ENCODE assay signal across 11 cellular contexts in genomic region chr2:237600205-237600846, GRCh38. TPM values are rescaled to one million over a fixed set of nuclear protein-coding genes. Genes with fewer than 3 reads are reported as not detected.
DNase-seq lines count a peak whose midpoint lies in the region; ATAC-seq and TF ChIP-seq lines count a peak whose summit lies in the region.
"Had no signal": no experiment of that assay in that cellular context is flagged by ENCODE, and none has a peak within 500 bp of the region (broad histone marks: within the 10 kb centered on the region; RNA-seq: fewer than 3 reads in every experiment).

No MANE protein-coding gene starts in this region.

- H3K27ac ChIP-seq in AG04450 (ENCODE audit: low read depth, low read length): peak overlapping the region; percentile 21
- no peak overlapping the region for H3K27ac ChIP-seq in naive thymus-derived CD4-positive, alpha-beta T cell (ENCODE audit: low read depth, low read length)

- no peaks in the 10 kb centered on the region for H3K36me3 ChIP-seq in naive thymus-derived CD4-positive, alpha-beta T cell (ENCODE audit: control insufficient read depth in 2 of 3, insufficient read depth in 3 of 3, low read length in 3 of 3)

- H3K9me3 Mint-ChIP-seq in naive thymus-derived CD4-positive, alpha-beta T cell: peaks cover 0 to 3% (median 0%) of the 10 kb centered on the region in 11 donors
- no peaks in the 10 kb centered on the region for H3K9me3 Mint-ChIP-seq in endothelial cell (ENCODE audit: unreplicated experiment)
- H3K9me3 Mint-ChIP-seq: CD8-positive, alpha-beta T cell had no signal

- no peaks in the 10 kb centered on the region for H3K27me3 ChIP-seq in AG04450 (ENCODE audit: control insufficient read depth, insufficient read depth, low read length)
- H3K27me3 ChIP-seq in naive thymus-derived CD4-positive, alpha-beta T cell (ENCODE audit: control insufficient read depth in 2 of 2, insufficient read depth in 2 of 2, low read length in 2 of 2): no peaks in the 10 kb centered on the region

- H3K27ac Mint-ChIP-seq in naive thymus-derived CD4-positive, alpha-beta T cell: peak overlapping the region in 7 of 9 donors; percentile 24 to 99 (median 97)
- H3K27ac Mint-ChIP-seq in endothelial cell (ENCODE audit: unreplicated experiment): no peak overlapping the region
- H3K27ac Mint-ChIP-seq: activated CD4-positive, alpha-beta T cell treated with anti-CD3 and anti-CD28 coated beads for 36 hours had no signal

- H3K9me3 ChIP-seq in AG04450 (ENCODE audit: control insufficient read depth, insufficient read depth, low read length): no peaks in the 10 kb centered on the region
- no peaks in the 10 kb centered on the region for H3K9me3 ChIP-seq in naive thymus-derived CD4-positive, alpha-beta T cell (ENCODE audit: control insufficient read depth in 2 of 3, low read length in 3 of 3)

- intact Hi-C loops in naive thymus-derived CD4-positive, alpha-beta T cell (cut with micrococcal nuclease): loop anchor here (5.0 to 10.0 kb wide), 2 partner anchors 97 to 176 kb away; no protein-coding TSS in a partner anchor

- DNase-seq in AG04450 (ENCODE audit: low read depth, low spot score) (no peak), NCI-H82 treated with DMSO at 0.1 percent for 48 hours (lab: John Stamatoyannopoulos, UW; ENCODE audit: unreplicated experiment) (peak; percentile 67), fibroblast of gingiva (ENCODE audit: low read depth) (peak; percentile 77), endothelial cell (ENCODE audit: low spot score) (no peak), GM10266 (ENCODE audit: extremely low spot score) (no peak), NCI-H1436 (lab: John Stamatoyannopoulos, UW) (no peak)
- no peak for DNase-seq in naive thymus-derived CD4-positive, alpha-beta T cell
- DNase-seq: activated CD4-positive, alpha-beta T cell treated with anti-CD3 and anti-CD28 coated beads for 36 hours; CD8-positive, alpha-beta T cell; H7 had no signal

- no peak for ATAC-seq in naive thymus-derived CD4-positive, alpha-beta T cell
- no peak for ATAC-seq in HG02678 (IDR thresholded peaks at IDR 0.05; ENCODE audit: unreplicated experiment)
- ATAC-seq: activated CD4-positive, alpha-beta T cell treated with anti-CD3 and anti-CD28 coated beads for 36 hours; CD8-positive, alpha-beta T cell had no signal

- H3K4me3 ChIP-seq in AG04450 (ENCODE audit: low read depth, low read length): no peak overlapping the region
- H3K4me3 ChIP-seq in naive thymus-derived CD4-positive, alpha-beta T cell (ENCODE audit: low read length): no peak overlapping the region

- H3K36me3 Mint-ChIP-seq in naive thymus-derived CD4-positive, alpha-beta T cell: no peaks in the 10 kb centered on the region
- peaks cover 3% of the 10 kb centered on the region for H3K36me3 Mint-ChIP-seq in endothelial cell (ENCODE audit: low read depth, unreplicated experiment)
- H3K36me3 Mint-ChIP-seq: CD8-positive, alpha-beta T cell had no signal

- no peak overlapping the region for H3K4me3 Mint-ChIP-seq in naive thymus-derived CD4-positive, alpha-beta T cell
- no peak overlapping the region for H3K4me3 Mint-ChIP-seq in endothelial cell (ENCODE audit: unreplicated experiment)
- H3K4me3 Mint-ChIP-seq: activated CD4-positive, alpha-beta T cell treated with anti-CD3 and anti-CD28 coated beads for 36 hours; CD8-positive, alpha-beta T cell had no signal

- no peaks in the 10 kb centered on the region for H3K27me3 Mint-ChIP-seq in naive thymus-derived CD4-positive, alpha-beta T cell
- peaks cover 14% of the 10 kb centered on the region for H3K27me3 Mint-ChIP-seq in endothelial cell (ENCODE audit: unreplicated experiment)
- H3K27me3 Mint-ChIP-seq: activated CD4-positive, alpha-beta T cell treated with anti-CD3 and anti-CD28 coated beads for 36 hours had no signal

- TF ChIP-seq CTCF in AG04450 (IDR thresholded peaks at IDR 0.05; ENCODE audit: low read depth, low read length) (peak; percentile 39; the same call in 1 of the 2 replicates), endothelial cell (IDR thresholded peaks at IDR 0.05; ENCODE audit: unreplicated experiment) (no peak), GM10266 (IDR thresholded peaks at IDR 0.05; ENCODE audit: control insufficient read depth, insufficient read depth, low read depth, missing control alignments) (no peak)

- CTCF ChIA-PET in AG04450 (lab: Charles Lee): interaction anchor here (1.6 to 3.1 kb wide), 3 partner anchors 28 to 145 kb away, joined by 4 to 13 read pairs (median 10); no protein-coding TSS in a partner anchor
- CTCF ChIA-PET in naive thymus-derived CD4-positive, alpha-beta T cell (lab: Charles Lee): no interaction called here

- peaks cover 30 to 41% (median 34%) of the 10 kb centered on the region in 7 donors for H3K4me1 Mint-ChIP-seq in naive thymus-derived CD4-positive, alpha-beta T cell
- peaks cover 37% of the 10 kb centered on the region for H3K4me1 Mint-ChIP-seq in endothelial cell (ENCODE audit: unreplicated experiment)

- POLR2A ChIA-PET in AG04450 (lab: Yijun Ruan, JAX): no interaction called here
- POLR2A ChIA-PET in naive thymus-derived CD4-positive, alpha-beta T cell (lab: Charles Lee): interaction anchor here (1.3 kb wide), 1 partner anchor 15 kb away, joined by 3 read pairs; no protein-coding TSS in a partner anchor

- peaks cover 8 to 23% of the 10 kb centered on the region in 2 donors for H3K4me1 ChIP-seq in naive thymus-derived CD4-positive, alpha-beta T cell (ENCODE audit: control insufficient read depth in 2 of 2, insufficient read depth in 2 of 2, low read length in 2 of 2)

RNA-seq across cellular contexts. Expression of gene RAB17, which starts 9.8 kb away (rescaled TPM):
- polyA plus RNA-seq in AG04450 (2011; rRNA removed): 0.10 and 0.21 TPM in 2 replicates
- polyA minus RNA-seq in AG04450 (2011; rRNA and poly(A)+ RNA removed): 0.55 TPM in 1 of 2 replicates, not detected in the other
- total RNA-seq in naive thymus-derived CD4-positive, alpha-beta T cell: not detected
- not detected for polyA plus RNA-seq in naive thymus-derived CD4-positive, alpha-beta T cell
- total RNA-seq in endothelial cell (ENCODE audit: unreplicated experiment): 1.5 TPM
- total RNA-seq: CD8-positive, alpha-beta T cell had no signal

RNA-seq across cellular contexts. Expression of gene LRRFIP1, which starts 27.1 kb away (rescaled TPM):
- polyA plus RNA-seq in AG04450 (2011; rRNA removed): 55.2 and 71.1 TPM in 2 replicates
- polyA minus RNA-seq in AG04450 (2011; rRNA and poly(A)+ RNA removed): 47.3 TPM in 2 replicates
- total RNA-seq in naive thymus-derived CD4-positive, alpha-beta T cell: 100 to 1,000 TPM in 4 of 5 experiments, 10 to 100 TPM in 1; 96.3 to 257 (median 114) TPM
- polyA plus RNA-seq in naive thymus-derived CD4-positive, alpha-beta T cell: 10 to 100 TPM; 82.2 to 94.0 TPM
- total RNA-seq in endothelial cell (ENCODE audit: unreplicated experiment): 105 TPM

RNA-seq across cellular contexts. Expression of gene PRLH, which starts 34.0 kb away (rescaled TPM):
- polyA plus RNA-seq in AG04450 (2011; rRNA removed): not detected in 2 replicates
- not detected in 2 replicates for polyA minus RNA-seq in AG04450 (2011; rRNA and poly(A)+ RNA removed)
- total RNA-seq in naive thymus-derived CD4-positive, alpha-beta T cell: not detected
- polyA plus RNA-seq in naive thymus-derived CD4-positive, alpha-beta T cell: not detected
- total RNA-seq in endothelial cell (ENCODE audit: unreplicated experiment): not detected
- total RNA-seq: activated CD4-positive, alpha-beta T cell treated with anti-CD3 and anti-CD28 coated beads for 36 hours; CD8-positive, alpha-beta T cell; H7 had no signal

Comparison
In these comparisons a context has a peak if more than half of its experiments do, and no peak if none do; other contexts are left out.
1. DNase-seq: peak in NCI-H82 treated with DMSO at 0.1 percent for 48 hours (single experiment) and fibroblast of gingiva (single experiment); none in AG04450 (single experiment), naive thymus-derived CD4-positive, alpha-beta T cell (0 of 9), endothelial cell (single experiment), GM10266 (single experiment) and NCI-H1436 (single experiment).